In genomic region chr5:156473271-156473935, GRCh38 we compare ENCODE assay signal across 13 cellular contexts.
DNase-seq lines count a peak whose midpoint lies in the region; ATAC-seq and TF ChIP-seq lines count a peak whose summit lies in the region.
"Had no signal": no experiment of that assay in that cellular context is flagged by ENCODE, and none has a peak within 500 bp of the region (broad histone marks: within the 10 kb centered on the region; RNA-seq: fewer than 3 reads in every experiment).

No MANE protein-coding gene starts in this region.

- no peaks in the 10 kb centered on the region for H3K9me3 Mint-ChIP-seq in immature natural killer cell
- H3K9me3 Mint-ChIP-seq: activated T-helper 17 cell treated with anti-CD3 and anti-CD28 coated beads, Interleukin-2, amount 50 U/mL, for 72 hours had no signal

- no peaks in the 10 kb centered on the region for H3K27me3 ChIP-seq in WERI-Rb-1 (ENCODE audit: insufficient read depth, low read depth, severe bottlenecking)
- H3K27me3 ChIP-seq: esophagus squamous epithelium had no signal

- no peak overlapping the region for H3K27ac ChIP-seq in WERI-Rb-1

- no peak overlapping the region for H3K4me3 ChIP-seq in WERI-Rb-1 (ENCODE audit: low read depth, low read length)
- H3K4me3 ChIP-seq: esophagus squamous epithelium had no signal

- H3K27ac Mint-ChIP-seq in immature natural killer cell, result no peak overlapping the region
- H3K27ac Mint-ChIP-seq: activated T-helper 17 cell treated with anti-CD3 and anti-CD28 coated beads, Interleukin-2, amount 50 U/mL, for 72 hours had no signal

- H3K4me1 Mint-ChIP-seq in immature natural killer cell, result no peaks in the 10 kb centered on the region
- H3K4me1 Mint-ChIP-seq: activated T-helper 17 cell treated with anti-CD3 and anti-CD28 coated beads, Interleukin-2, amount 50 U/mL, for 72 hours; naive B cell had no signal

- ATAC-seq in esophagus mucosa (peak; percentile 66), GM21576 (IDR thresholded peaks at IDR 0.05; ENCODE audit: unreplicated experiment) (no peak)
- ATAC-seq: activated T-helper 17 cell treated with anti-CD3 and anti-CD28 coated beads, Interleukin-2, amount 50 U/mL, for 72 hours had no signal

- H3K36me3 ChIP-seq in WERI-Rb-1, result no peaks in the 10 kb centered on the region
- H3K36me3 ChIP-seq: esophagus squamous epithelium had no signal

- no peak overlapping the region for H3K4me3 Mint-ChIP-seq in immature natural killer cell
- H3K4me3 Mint-ChIP-seq: activated T-helper 17 cell treated with anti-CD3 and anti-CD28 coated beads, Interleukin-2, amount 50 U/mL, for 72 hours had no signal

- peaks cover 1% of the 10 kb centered on the region for H3K9me3 ChIP-seq in WERI-Rb-1 (ENCODE audit: severe bottlenecking)
- H3K9me3 ChIP-seq: esophagus squamous epithelium had no signal

- peak; percentile 48 for DNase-seq in HCEC 1CT
- peak; percentile 52 for DNase-seq in NOMO-1 treated with dmso at 0.1 percent for 144 hours (lab: John Stamatoyannopoulos, UW; ENCODE audit: unreplicated experiment)
- DNase-seq in renal cortical epithelial cell (ENCODE audit: low read depth), result peak; percentile 49
- DNase-seq in immature natural killer cell, result no peak
- DNase-seq in WERI-Rb-1, result no peak
- no peak for DNase-seq in midbrain (lab: John Stamatoyannopoulos, UW)
- DNase-seq: esophagus squamous epithelium, islet precursor cell, naive B cell, T-helper 1 cell had no signal

- H3K36me3 Mint-ChIP-seq in immature natural killer cell, result no peaks in the 10 kb centered on the region
- H3K36me3 Mint-ChIP-seq: naive B cell had no signal

- H3K27me3 Mint-ChIP-seq in immature natural killer cell (ENCODE audit: low read depth in 3 of 3), result peaks cover 0 to 5% (median 3%) of the 10 kb centered on the region in 3 donors

- no peak for TF ChIP-seq CTCF in WERI-Rb-1 (IDR thresholded peaks at IDR 0.05; ENCODE audit: low read depth, low read length)

Comparison
In these comparisons a context has a peak if more than half of its experiments do, and no peak if none do; other contexts are left out.
1. DNase-seq: peak in HCEC 1CT (single experiment), NOMO-1 treated with dmso at 0.1 percent for 144 hours (single experiment) and renal cortical epithelial cell (single experiment); none in immature natural killer cell (0 of 3), WERI-Rb-1 (single experiment) and midbrain (single experiment).